Comparison of ENCODE assay signal across 17 cellular contexts in genomic region chr1:152543808-152544207, GRCh38. TPM values are rescaled to one million over a fixed set of nuclear protein-coding genes. Genes with fewer than 3 reads are reported as not detected.
DNase-seq lines count a peak whose midpoint lies in the region; ATAC-seq and TF ChIP-seq lines count a peak whose summit lies in the region.
"Had no signal": no experiment of that assay in that cellular context is flagged by ENCODE, and none has a peak within 500 bp of the region (broad histone marks: within the 10 kb centered on the region; RNA-seq: fewer than 3 reads in every experiment).

No MANE protein-coding gene starts in this region.

- ATAC-seq in HG02588 (IDR thresholded peaks at IDR 0.05; ENCODE audit: unreplicated experiment), result no peak

- H3K27me3 Mint-ChIP-seq in Caco-2 (ENCODE audit: insufficient read depth, unreplicated experiment), result peaks cover 8% of the 10 kb centered on the region

- POLR2A ChIA-PET in Caco-2 (lab: Charles Lee), result no interaction called here

- H4K20me1 ChIP-seq in OCI-LY3 (ENCODE audit: insufficient read depth, low read length), result no peaks in the 10 kb centered on the region

- peaks cover 9% of the 10 kb centered on the region for H3K9me3 Mint-ChIP-seq in Caco-2 (ENCODE audit: unreplicated experiment)

- TF ChIP-seq CTCF in Caco-2 (IDR thresholded peaks at IDR 0.05; ENCODE audit: insufficient read depth in 1 of 2, low read depth in 1 of 2, low read length in 1 of 2, severe bottlenecking in 1 of 2, unreplicated experiment in 1 of 2) (peak; percentile 29 to 43), GM13977 (IDR thresholded peaks at IDR 0.05; ENCODE audit: extremely low read depth, insufficient read depth, missing control alignments) (peak; percentile 38), OCI-LY3 (IDR thresholded peaks at IDR 0.05; ENCODE audit: low read depth, low read length) (peak; percentile 35; the same call in 1 of the 2 replicates)

- no peaks in the 10 kb centered on the region for H3K9me3 ChIP-seq in Caco-2
- no peaks in the 10 kb centered on the region for H3K9me3 ChIP-seq in OCI-LY3 (ENCODE audit: insufficient read depth, low read length)
- H3K9me3 ChIP-seq: right atrium auricular region had no signal

- no peaks in the 10 kb centered on the region for H3K79me2 ChIP-seq in OCI-LY3 (ENCODE audit: low read length)

- H3K36me3 ChIP-seq in Caco-2 (ENCODE audit: control insufficient read depth, insufficient read depth, low read length) (no peaks in the 10 kb centered on the region), OCI-LY3 (replicated peaks; ENCODE audit: low read depth, low read length) (no peaks in the 10 kb centered on the region)
- H3K36me3 ChIP-seq: right atrium auricular region had no signal

- H2AFZ ChIP-seq in OCI-LY3 (ENCODE audit: low read depth, low read length), result no peak overlapping the region

- H3K4me3 ChIP-seq in Caco-2 (ENCODE audit: low read depth, low read length), result no peak overlapping the region
- no peak overlapping the region for H3K4me3 ChIP-seq in OCI-LY3 (ENCODE audit: low read length)
- H3K4me3 ChIP-seq: right atrium auricular region had no signal

- H3K36me3 Mint-ChIP-seq in Caco-2 (ENCODE audit: insufficient read depth, unreplicated experiment), result no peaks in the 10 kb centered on the region
- H3K36me3 Mint-ChIP-seq: activated naive CD8-positive, alpha-beta T cell; CD4-positive, alpha-beta memory T cell; immature natural killer cell had no signal

- peaks cover 5% of the 10 kb centered on the region for H3K4me1 Mint-ChIP-seq in Caco-2 (ENCODE audit: low read depth, unreplicated experiment)
- H3K4me1 Mint-ChIP-seq: CD4-positive, alpha-beta memory T cell; immature natural killer cell; naive B cell had no signal

- in situ Hi-C loops in GM13977 (cut with MboI; ENCODE audit: low pct_unique_long_range_greater_than_20kb, low sequenced_read_pairs, unreplicated experiment), result no loop called here

- no peaks in the 10 kb centered on the region for H3K27me3 ChIP-seq in Caco-2 (replicated peaks; ENCODE audit: control insufficient read depth, insufficient read depth, low read length)
- H3K27me3 ChIP-seq in OCI-LY3 (ENCODE audit: low read depth, low read length), result no peaks in the 10 kb centered on the region; the same call in 1 of the 2 replicates
- H3K27me3 ChIP-seq: right atrium auricular region had no signal

- BruUV-seq in Caco-2 (replicated peaks; lab: Mats Ljungman, UMichigan), result no TSS peak

- no peak overlapping the region for H3K4me3 Mint-ChIP-seq in Caco-2 (ENCODE audit: unreplicated experiment)
- H3K4me3 Mint-ChIP-seq: activated naive CD8-positive, alpha-beta T cell; CD4-positive, alpha-beta memory T cell; immature natural killer cell; naive B cell had no signal

- H3K27ac Mint-ChIP-seq in Caco-2 (ENCODE audit: unreplicated experiment), result no peak overlapping the region
- H3K27ac Mint-ChIP-seq: activated naive CD8-positive, alpha-beta T cell; CD4-positive, alpha-beta memory T cell; immature natural killer cell had no signal

- no peak overlapping the region for H3K9ac ChIP-seq in OCI-LY3 (ENCODE audit: low read length)

- DNase-seq in Caco-2, result peak in 1 of 2 experiments; percentile 15
- DNase-seq in GM13977 (ENCODE audit: low spot score), result no peak
- peak; percentile 14 to 18 for DNase-seq in erythroblast (lab: John Stamatoyannopoulos, UW)
- no peak for DNase-seq in NCI-H446 (lab: John Stamatoyannopoulos, UW)
- no peak for DNase-seq in AML-193 (lab: John Stamatoyannopoulos, UW)
- DNase-seq in stimulated activated CD4-positive, alpha-beta T cell treated with anti-CD3 and anti-CD28 coated beads, Interleukin-4, amount 100 ng/mL, for 4 hours, result no peak
- DNase-seq: CD4-positive, alpha-beta memory T cell; immature natural killer cell; naive B cell had no signal

- H3K4me2 ChIP-seq in OCI-LY3 (ENCODE audit: low read length), result no peak overlapping the region

- intact Hi-C loops in Caco-2 (cut with micrococcal nuclease; ENCODE audit: unreplicated experiment), result no loop called here

- no peak for TF ChIP-seq POLR2A in erythroblast (IDR thresholded peaks at IDR 0.05; ENCODE audit: low read length)

- no peaks in the 10 kb centered on the region for H3K4me1 ChIP-seq in Caco-2
- no peaks in the 10 kb centered on the region for H3K4me1 ChIP-seq in OCI-LY3 (ENCODE audit: low read length)
- H3K4me1 ChIP-seq: right atrium auricular region had no signal

- CTCF ChIA-PET in Caco-2 (lab: Charles Lee), result no interaction called here

- H3K27ac ChIP-seq in OCI-LY3 (ENCODE audit: low read length), result no peak overlapping the region
- H3K27ac ChIP-seq: right atrium auricular region had no signal

RNA-seq across cellular contexts. Expression of gene LCE3E, which starts 22.8 kb away (rescaled TPM):
- total RNA-seq in Caco-2 (2022), result not detected in 2 replicates
- total RNA-seq: activated CD8-positive, alpha-beta memory T cell treated with anti-CD3 and anti-CD28 coated beads for 36 hours; CD4-positive, alpha-beta memory T cell; cerebellum; NCI-H460; right atrium auricular region; T-helper 1 cell treated with Interleukin-12 subunit alpha and Interleukin-12 subunit beta and Interleukin-4 antibody, amounts not matched to agents 30 ng/mL and 1 ng/mL, for 36 hours had no signal

RNA-seq across cellular contexts. Expression of gene CRCT1, which starts 29.5 kb away (rescaled TPM):
- not detected in 2 replicates for total RNA-seq in Caco-2 (2022)
- total RNA-seq: activated CD8-positive, alpha-beta memory T cell treated with anti-CD3 and anti-CD28 coated beads for 36 hours; CD4-positive, alpha-beta memory T cell; cerebellum; NCI-H460; right atrium auricular region; T-helper 1 cell treated with Interleukin-12 subunit alpha and Interleukin-12 subunit beta and Interleukin-4 antibody, amounts not matched to agents 30 ng/mL and 1 ng/mL, for 36 hours had no signal

RNA-seq across cellular contexts. Expression of gene LCE5A, which starts 33.2 kb away (rescaled TPM):
- not detected in 2 replicates for total RNA-seq in Caco-2 (2022)
- total RNA-seq: activated CD8-positive, alpha-beta memory T cell treated with anti-CD3 and anti-CD28 coated beads for 36 hours; CD4-positive, alpha-beta memory T cell; cerebellum; NCI-H460; right atrium auricular region; T-helper 1 cell treated with Interleukin-12 subunit alpha and Interleukin-12 subunit beta and Interleukin-4 antibody, amounts not matched to agents 30 ng/mL and 1 ng/mL, for 36 hours had no signal

RNA-seq across cellular contexts. Expression of gene LCE3D, which starts 36.5 kb away (rescaled TPM):
- total RNA-seq in Caco-2 (2022), result not detected in 2 replicates
- total RNA-seq: activated CD8-positive, alpha-beta memory T cell treated with anti-CD3 and anti-CD28 coated beads for 36 hours; CD4-positive, alpha-beta memory T cell; cerebellum; NCI-H460; right atrium auricular region; T-helper 1 cell treated with Interleukin-12 subunit alpha and Interleukin-12 subunit beta and Interleukin-4 antibody, amounts not matched to agents 30 ng/mL and 1 ng/mL, for 36 hours had no signal

RNA-seq across cellular contexts. Expression of gene LCE3C, which starts 56.2 kb away (rescaled TPM):
- total RNA-seq in Caco-2 (2022), result not detected in 2 replicates
- total RNA-seq: activated CD8-positive, alpha-beta memory T cell treated with anti-CD3 and anti-CD28 coated beads for 36 hours; CD4-positive, alpha-beta memory T cell; cerebellum; NCI-H460; right atrium auricular region; T-helper 1 cell treated with Interleukin-12 subunit alpha and Interleukin-12 subunit beta and Interleukin-4 antibody, amounts not matched to agents 30 ng/mL and 1 ng/mL, for 36 hours had no signal

Comparison
In these comparisons a context has a peak if more than half of its experiments do, and no peak if none do; other contexts are left out.
1. DNase-seq: peak in erythroblast (2 of 2); none in GM13977 (single experiment), NCI-H446 (0 of 2), AML-193 (0 of 2) and stimulated activated CD4-positive, alpha-beta T cell treated with anti-CD3 and anti-CD28 coated beads, Interleukin-4, amount 100 ng/mL, for 4 hours (0 of 2).
2. Peak in every context shown above with its lines, with median percentiles within 50 percentile points of each other: CTCF ChIP-seq.